1 cellular context compared by ENCODE assay signal in the genomic region with DNA sequence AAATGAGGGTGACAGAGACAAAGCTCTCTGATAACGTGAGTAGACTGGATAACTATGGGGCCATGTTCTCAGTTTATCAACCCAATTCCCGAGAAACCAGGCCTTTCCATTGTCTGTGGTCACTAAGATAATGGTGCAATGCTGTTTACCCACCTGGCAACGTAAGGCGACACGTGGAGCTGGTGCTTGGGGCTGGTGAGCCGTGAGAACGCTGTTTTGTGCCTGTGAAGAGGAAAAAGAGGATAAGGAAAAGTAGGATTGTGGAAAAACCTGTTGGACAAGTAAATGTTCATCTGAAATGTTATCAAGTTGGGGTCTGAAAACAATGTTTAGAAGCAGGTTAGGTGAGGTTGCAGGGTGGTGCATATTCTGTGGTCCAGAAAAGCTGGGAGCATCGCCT.
TF ChIP-seq lines count a peak whose summit lies in the region.

No MANE protein-coding gene starts in this region.

TF ChIP-seq in IMR-90, 13 proteins besides CTCF, POLR2A, EP300 and RAD21:
- no peak for TF ChIP-seq MXI1 (IDR thresholded peaks at IDR 0.05; ENCODE audit: borderline replicate concordance, low read depth, low read length)
- no peak for TF ChIP-seq SMC3 (IDR thresholded peaks at IDR 0.05; ENCODE audit: low read depth, low read length)
- TF ChIP-seq FOS (IDR thresholded peaks at IDR 0.05; ENCODE audit: low read depth, low read length), result no peak
- TF ChIP-seq RCOR1 (IDR thresholded peaks at IDR 0.05; ENCODE audit: insufficient replicate concordance, low read length), result no peak
- TF ChIP-seq MAFK (IDR thresholded peaks at IDR 0.05; ENCODE audit: low read depth, low read length), result no peak
- TF ChIP-seq USF2 (IDR thresholded peaks at IDR 0.05; ENCODE audit: low read depth, low read length), result no peak
- no peak for TF ChIP-seq NFE2L2 (IDR thresholded peaks at IDR 0.05; ENCODE audit: low read depth, low read length)
- no peak for TF ChIP-seq MAZ (IDR thresholded peaks at IDR 0.05; ENCODE audit: borderline replicate concordance, low read depth, low read length)
- no peak for TF ChIP-seq BHLHE40 (IDR thresholded peaks at IDR 0.05; ENCODE audit: low read depth, low read length)
- TF ChIP-seq ELK1 (IDR thresholded peaks at IDR 0.05; ENCODE audit: borderline replicate concordance, low read depth, low read length), result no peak
- no peak for TF ChIP-seq RFX5 (IDR thresholded peaks at IDR 0.05; ENCODE audit: low read depth, low read length)
- no peak for TF ChIP-seq CEBPB (IDR thresholded peaks at IDR 0.05; ENCODE audit: low read depth, low read length)
- TF ChIP-seq CHD1 (IDR thresholded peaks at IDR 0.05; ENCODE audit: low read depth, low read length), result no peak
